In the genomic region with DNA sequence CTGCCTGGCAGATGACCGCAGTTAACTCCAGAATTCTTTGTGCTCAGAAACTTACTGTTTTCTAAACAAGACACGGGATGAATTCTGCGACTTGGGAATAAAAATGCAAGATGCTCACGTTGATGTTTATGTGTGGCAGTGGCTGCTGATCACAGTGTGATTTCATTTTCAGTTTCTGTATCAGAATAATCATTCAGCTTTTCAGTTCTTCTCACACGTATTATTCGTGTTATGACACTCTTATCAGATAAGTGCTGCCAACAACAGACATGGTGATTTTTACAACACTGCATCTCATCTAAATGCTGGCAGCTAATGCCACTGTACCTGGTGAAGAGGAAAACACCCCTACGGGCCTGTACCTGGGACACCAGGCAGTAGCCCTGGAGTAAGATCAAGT, we compare ENCODE assay signal across 25 cellular contexts.
"Had no signal": no experiment of that assay in that cellular context is flagged by ENCODE, and none has a peak within 500 bp of the region (broad histone marks: within the 10 kb centered on the region; RNA-seq: fewer than 3 reads in every experiment).

No MANE protein-coding gene starts in this region.

- H3K4me1 ChIP-seq: colonic mucosa, esophagus squamous epithelium, gastrocnemius medialis, psoas muscle, sigmoid colon, suprapubic skin, transverse colon, upper lobe of right lung, uterus had no signal

- H3K27ac ChIP-seq: colonic mucosa, esophagus squamous epithelium, gastrocnemius medialis, ovary, psoas muscle, sigmoid colon, suprapubic skin, transverse colon, upper lobe of right lung, uterus had no signal

- FAIRE-seq: endometrium, keratinocyte had no signal

- H3K36me3 ChIP-seq: colonic mucosa, esophagus squamous epithelium, gastrocnemius medialis, ovary, sigmoid colon, suprapubic skin, transverse colon, upper lobe of right lung, uterus had no signal

- H3K9me3 ChIP-seq: colonic mucosa, esophagus squamous epithelium, gastrocnemius medialis, ovary, psoas muscle, sigmoid colon, suprapubic skin, transverse colon, upper lobe of right lung, uterus had no signal

- H3K27me3 ChIP-seq: colonic mucosa, esophagus squamous epithelium, gastrocnemius medialis, ovary, sigmoid colon, suprapubic skin, transverse colon, upper lobe of right lung, uterus had no signal

- H3K4me3 ChIP-seq: colonic mucosa, esophagus squamous epithelium, gastrocnemius medialis, lung, ovary, psoas muscle, sigmoid colon, suprapubic skin, transverse colon, upper lobe of right lung, uterus had no signal

- DNase-seq: colonic mucosa; effector CD8-positive, alpha-beta T cell; erythroblast; esophagus squamous epithelium; foreskin fibroblast; gastrocnemius medialis; head of caudate nucleus; natural killer cell; occipital lobe; ovary; posterior cingulate gyrus; psoas muscle; right cardiac atrium; sigmoid colon; stimulated activated CD4-positive, alpha-beta T cell treated with anti-CD3 and anti-CD28 coated beads, Interleukin-4, amount 100 ng/mL, for 4 hours; stimulated activated naive CD4-positive, alpha-beta T cell; stimulated activated naive CD8-positive, alpha-beta T cell treated with anti-CD3 and anti-CD28 coated beads, Interleukin-15, amount 100 ng/mL, for 72 hours; transverse colon; upper lobe of right lung; uterus had no signal

- ATAC-seq: gastrocnemius medialis; left lobe of liver; psoas muscle; right cardiac atrium; stimulated activated naive CD8-positive, alpha-beta T cell treated with anti-CD3 and anti-CD28 coated beads, Interleukin-15, amount 100 ng/mL, for 72 hours; upper lobe of right lung had no signal
